Comparison of ENCODE assay signal across 15 cellular contexts in genomic region chr10:46234026-46234425, GRCh38. TPM values are rescaled to one million over a fixed set of nuclear protein-coding genes. Genes with fewer than 3 reads are reported as not detected.
"Had no signal": no experiment of that assay in that cellular context is flagged by ENCODE, and none has a peak within 500 bp of the region (broad histone marks: within the 10 kb centered on the region; RNA-seq: fewer than 3 reads in every experiment).

No MANE protein-coding gene starts in this region.

- H3K4me3 Mint-ChIP-seq: immature natural killer cell, nephron progenitor cell had no signal

- H3K27ac ChIP-seq: esophagus squamous epithelium, ovary, VCaP had no signal

- DNase-seq: esophagus squamous epithelium, foreskin fibroblast, glutamatergic neuron, immature natural killer cell, mesenchymal stem cell, nephron progenitor cell, trophoblast cell had no signal

- H3K36me3 ChIP-seq: esophagus squamous epithelium, ovary had no signal

- H3K4me3 ChIP-seq: esophagus squamous epithelium, ovary had no signal

- H3K4me1 Mint-ChIP-seq: immature natural killer cell, nephron progenitor cell had no signal

- H3K9me3 Mint-ChIP-seq: activated naive CD4-positive, alpha-beta T cell treated with anti-CD3 and anti-CD28 coated beads, Interleukin-2, amount 50 U/mL, for 72 hours had no signal

- ATAC-seq: activated naive CD4-positive, alpha-beta T cell treated with anti-CD3 and anti-CD28 coated beads, Interleukin-2, amount 50 U/mL, for 72 hours had no signal

- H3K27me3 ChIP-seq: esophagus squamous epithelium, ovary had no signal

- H3K27ac Mint-ChIP-seq: immature natural killer cell, nephron progenitor cell had no signal

- H3K9me3 ChIP-seq: esophagus squamous epithelium, ovary had no signal

RNA-seq across cellular contexts. Expression of gene ANTXRL, which starts 52.8 kb away (rescaled TPM):
- total RNA-seq: activated naive CD4-positive, alpha-beta T cell treated with anti-CD3 and anti-CD28 coated beads, Interleukin-2, amount 50 U/mL, for 72 hours; chondrocyte; esophagus squamous epithelium; renal cortical epithelial cell; SK-MEL-5; skeletal muscle tissue; subcutaneous adipose tissue had no signal
